19 cellular contexts compared by ENCODE assay signal in genomic region chr1:91779603-91780021, GRCh38.
DNase-seq lines count a peak whose midpoint lies in the region; ATAC-seq, FAIRE-seq and TF ChIP-seq lines count a peak whose summit lies in the region.
"Had no signal": no experiment of that assay in that cellular context is flagged by ENCODE, and none has a peak within 500 bp of the region (broad histone marks: within the 10 kb centered on the region; RNA-seq: fewer than 3 reads in every experiment).

No MANE protein-coding gene starts in this region.

- H4K91ac ChIP-seq in H1 (replicated peaks; ENCODE audit: insufficient read length, low read length) (peak overlapping the region; percentile 18), mesenchymal stem cell (ENCODE audit: low read length) (no peak overlapping the region)

- H3K23ac ChIP-seq in H1 (ENCODE audit: insufficient read length) (no peak overlapping the region), mesenchymal stem cell (ENCODE audit: low read length in 2 of 2) (no peak overlapping the region)

- no peaks in the 10 kb centered on the region for H3K79me2 ChIP-seq in H1 (ENCODE audit: control insufficient read depth in 1 of 2, insufficient read depth in 2 of 2, low read length in 2 of 2)

- intact Hi-C loops in vagina (cut with DNase I), result no loop called here

- no peak for TF ChIP-seq EP300 in H1 (IDR thresholded peaks at IDR 0.05; ENCODE audit: borderline replicate concordance in 1 of 2, low read depth in 2 of 2, low read length in 2 of 2)

- H3K4me2 ChIP-seq in H1 (ENCODE audit: insufficient read depth in 1 of 2, low read depth in 2 of 2, low read length in 2 of 2), result no peak overlapping the region
- no peak overlapping the region for H3K4me2 ChIP-seq in mesenchymal stem cell (ENCODE audit: low read length, poor library complexity, severe bottlenecking)

- H4K5ac ChIP-seq in H1 (ENCODE audit: insufficient read length, low read depth, low read length), result no peak overlapping the region

- H2AFZ ChIP-seq in H1 (ENCODE audit: low read length) (no peak overlapping the region), mesenchymal stem cell (ENCODE audit: low read depth, low read length) (no peak overlapping the region)

- H3K9me3 Mint-ChIP-seq in stimulated activated naive CD8-positive, alpha-beta T cell treated with anti-CD3 and anti-CD28 coated beads, Interleukin-15, amount 100 ng/mL, for 72 hours, result no peaks in the 10 kb centered on the region

- peak; percentile 65 for DNase-seq in NCI-H748 (lab: John Stamatoyannopoulos, UW; ENCODE audit: unreplicated experiment)
- no peak for DNase-seq in NCI-H748 treated with DMSO at 0.1 percent for 48 hours (lab: John Stamatoyannopoulos, UW)
- no peak for DNase-seq in H1 (ENCODE audit: low read depth in 1 of 2, low spot score in 2 of 2)
- no peak for DNase-seq in mesenchymal stem cell
- DNase-seq in vagina (ENCODE audit: extremely low spot score in 2 of 2), result peak in 1 of 2 donors; percentile 62
- no peak for DNase-seq in NCI-H1694 (lab: John Stamatoyannopoulos, UW)
- no peak for DNase-seq in stimulated activated naive CD8-positive, alpha-beta T cell treated with anti-CD3 and anti-CD28 coated beads, Interleukin-15, amount 100 ng/mL, for 72 hours
- no peak for DNase-seq in RPMI8226
- DNase-seq: 8988T; activated CD8-positive, alpha-beta T cell treated with anti-CD3 and anti-CD28 coated beads, Interleukin-2, amount 10 ng/mL, durations not matched to agents 7 days and 5 days; DMS 273 treated with DMSO at 0.1 percent for 48 hours; hippocampal formation; Karpas-422; left colon; mucosa of descending colon; NCI-H1105; occipital lobe had no signal

- no peak overlapping the region for H3K14ac ChIP-seq in H1 (ENCODE audit: insufficient read length)
- no peak overlapping the region for H3K14ac ChIP-seq in mesenchymal stem cell (ENCODE audit: low read length in 2 of 2)

- no peaks in the 10 kb centered on the region for H3K23me2 ChIP-seq in H1 (ENCODE audit: low read depth, low read length)

- no peak for TF ChIP-seq POLR2A in H1 (IDR thresholded peaks at IDR 0.05; ENCODE audit: control extremely low read depth in 1 of 2, low read depth in 2 of 2, low read length in 2 of 2)
- TF ChIP-seq POLR2A in vagina (IDR thresholded peaks at IDR 0.05), result no peak

- 0 out of 2 replicates have a peak overlapping the region, but pooled peaks have one; percentile 28 for H2BK12ac ChIP-seq in H1 (ENCODE audit: low read depth, low read length)
- no peak overlapping the region for H2BK12ac ChIP-seq in mesenchymal stem cell (ENCODE audit: low read length in 2 of 2)

- no peaks in the 10 kb centered on the region for H3K27me3 Mint-ChIP-seq in stimulated activated naive CD8-positive, alpha-beta T cell treated with anti-CD3 and anti-CD28 coated beads, Interleukin-15, amount 100 ng/mL, for 72 hours

- no peak overlapping the region for H3K56ac ChIP-seq in H1 (replicated peaks; ENCODE audit: insufficient read length, low read depth, low read length)

- no peak overlapping the region for H3K27ac Mint-ChIP-seq in stimulated activated naive CD8-positive, alpha-beta T cell treated with anti-CD3 and anti-CD28 coated beads, Interleukin-15, amount 100 ng/mL, for 72 hours
- H3K27ac Mint-ChIP-seq: activated CD8-positive, alpha-beta T cell treated with anti-CD3 and anti-CD28 coated beads, Interleukin-2, amount 10 ng/mL, durations not matched to agents 7 days and 5 days had no signal

- no peak overlapping the region for H2BK20ac ChIP-seq in H1 (ENCODE audit: low read length)

- H2AK5ac ChIP-seq in H1 (ENCODE audit: low read depth, low read length) (peak overlapping the region; percentile 17; the same call in 1 of the 2 replicates), mesenchymal stem cell (ENCODE audit: low read length, severe bottlenecking) (no peak overlapping the region)

- H3K79me1 ChIP-seq in H1 (ENCODE audit: low read depth, low read length), result peaks cover 3% of the 10 kb centered on the region; the same call in 1 of the 2 replicates
- peaks cover 6% of the 10 kb centered on the region for H3K79me1 ChIP-seq in mesenchymal stem cell (replicated peaks; ENCODE audit: low read length, poor library complexity, severe bottlenecking)

- H3K36me3 ChIP-seq in H1 (ENCODE audit: control insufficient read depth in 2 of 4, insufficient read depth in 4 of 4, low read length in 3 of 4) (no peaks in the 10 kb centered on the region), mesenchymal stem cell (ENCODE audit: control insufficient read depth in 1 of 2, insufficient read depth in 2 of 2, low read depth in 1 of 2, low read length in 2 of 2) (peaks cover 4 to 76% of the 10 kb centered on the region in 2 experiments), vagina (no peaks in the 10 kb centered on the region)
- H3K36me3 ChIP-seq: cardiac muscle cell, tibial nerve had no signal

- H3K27ac ChIP-seq in H1 (ENCODE audit: low read depth, low read length) (no peak overlapping the region), mesenchymal stem cell (ENCODE audit: low read length, poor library complexity, severe bottlenecking) (no peak overlapping the region), vagina (peak overlapping the region; percentile 86)
- H3K27ac ChIP-seq: cardiac muscle cell had no signal

- H3K4ac ChIP-seq in H1 (replicated peaks; ENCODE audit: insufficient read length, low read depth, low read length) (no peak overlapping the region), mesenchymal stem cell (ENCODE audit: low read depth in 1 of 2, low read length in 2 of 2) (peak overlapping the region in 1 of 2 experiments; percentile 24)

- no peak overlapping the region for H4K8ac ChIP-seq in H1 (ENCODE audit: extremely low read depth, insufficient read depth, low read length)
- no peak overlapping the region for H4K8ac ChIP-seq in mesenchymal stem cell (ENCODE audit: low read length)

- H2BK120ac ChIP-seq in H1 (replicated peaks; ENCODE audit: low read depth, low read length) (no peak overlapping the region), mesenchymal stem cell (ENCODE audit: low read depth, low read length) (no peak overlapping the region)

- H3K18ac ChIP-seq in H1 (ENCODE audit: extremely low read depth, low read length) (no peak overlapping the region), mesenchymal stem cell (ENCODE audit: low read depth in 1 of 2, low read length in 2 of 2) (peak overlapping the region; percentile 29 to 46)

- H2BK5ac ChIP-seq in H1 (ENCODE audit: low read depth, low read length), result peak overlapping the region; percentile 30; the same call in 1 of the 2 replicates
- no peak overlapping the region for H2BK5ac ChIP-seq in mesenchymal stem cell (ENCODE audit: low read depth, low read length, poor library complexity, severe bottlenecking)

- H3K4me1 Mint-ChIP-seq in stimulated activated naive CD8-positive, alpha-beta T cell treated with anti-CD3 and anti-CD28 coated beads, Interleukin-15, amount 100 ng/mL, for 72 hours, result no peaks in the 10 kb centered on the region

- no peak for FAIRE-seq in H1 (lab: Jason Lieb, UNC)

- no peaks in the 10 kb centered on the region for H4K20me1 ChIP-seq in H1 (replicated peaks in 1 of 2; ENCODE audit: control insufficient read depth in 1 of 2, insufficient read depth in 2 of 2, low read length in 2 of 2)

- CTCF ChIA-PET in H1 (lab: Charles Lee; ENCODE audit: partially characterized antibody), result no interaction called here

- POLR2A ChIA-PET in H1 (lab: Charles Lee; ENCODE audit: partially characterized antibody), result no interaction called here

- peaks cover 0 to 11% (median 3%) of the 10 kb centered on the region in 4 experiments; a peak in 4 of 7 replicates for H3K4me1 ChIP-seq in H1 (replicated peaks in 1 of 4; ENCODE audit: control insufficient read depth in 3 of 4, insufficient read depth in 4 of 4, low read length in 3 of 4)
- peaks cover 2% of the 10 kb centered on the region for H3K4me1 ChIP-seq in mesenchymal stem cell (ENCODE audit: control insufficient read depth, insufficient read depth, low read depth, low read length)
- peaks cover 96% of the 10 kb centered on the region for H3K4me1 ChIP-seq in vagina

- no peaks in the 10 kb centered on the region for H3K27me3 ChIP-seq in H1 (replicated peaks in 1 of 4; ENCODE audit: control insufficient read depth in 3 of 4, extremely low read depth in 1 of 4, insufficient read depth in 3 of 4, low read length in 3 of 4)
- H3K27me3 ChIP-seq in mesenchymal stem cell (ENCODE audit: control insufficient read depth in 1 of 2, insufficient read depth in 1 of 2, low read length in 2 of 2), result no peaks in the 10 kb centered on the region
- H3K27me3 ChIP-seq in vagina, result no peaks in the 10 kb centered on the region
- H3K27me3 ChIP-seq: cardiac muscle cell, tibial nerve had no signal

- no peak overlapping the region for H2BK15ac ChIP-seq in H1 (ENCODE audit: low read length)
- no peak overlapping the region for H2BK15ac ChIP-seq in mesenchymal stem cell (ENCODE audit: low read depth, poor library complexity, severe bottlenecking)

- no peak for TF ChIP-seq RAD21 in H1 (IDR thresholded peaks at IDR 0.05 in 1 of 2, conservative IDR thresholded peaks at IDR 0.05 in 1 of 2; ENCODE audit: low read depth in 2 of 2, low read length in 2 of 2)

- H3K4me3 ChIP-seq in H1 (ENCODE audit: extremely low read depth in 1 of 4, insufficient read depth in 2 of 4, low read depth in 3 of 4, low read length in 4 of 4) (no peak overlapping the region), mesenchymal stem cell (ENCODE audit: insufficient read depth in 1 of 2, low read depth in 1 of 2, low read length in 2 of 2) (no peak overlapping the region), vagina (no peak overlapping the region)
- H3K4me3 ChIP-seq: cardiac muscle cell, mucosa of descending colon, tibial nerve had no signal

- H3K9ac ChIP-seq in H1 (replicated peaks in 1 of 4; ENCODE audit: extremely low read depth in 1 of 4, low read depth in 3 of 4, low read length in 3 of 4), result no peak overlapping the region
- peak overlapping the region; percentile 45 for H3K9ac ChIP-seq in mesenchymal stem cell (ENCODE audit: low read length)

- 100% methylated on average over 2 of the region's 2 CpGs; no CpG with 5 or more reads in 1 of the 2 experiments for WGBS in H1 (ENCODE audit: extremely low coverage in 1 of 2, insufficient coverage in 1 of 2, insufficient read length in 1 of 2, insufficient replicate concordance in 2 of 2, low coverage in 1 of 2, low lambda C conversion rate in 2 of 2, missing lambda C conversion rate in 1 of 2), 2 experiments
- WGBS in mesenchymal stem cell, result 88% methylated on average over 2 of the region's 2 CpGs

- TF ChIP-seq CTCF in H1 (IDR thresholded peaks at IDR 0.05; ENCODE audit: control extremely low read depth in 1 of 3, insufficient read depth in 1 of 3, low read depth in 1 of 3, low read length in 3 of 3) (no peak), vagina (IDR thresholded peaks at IDR 0.05) (no peak)

- H3K9me3 ChIP-seq in H1 (ENCODE audit: insufficient read depth in 2 of 2, low read depth in 1 of 2, low read length in 1 of 2), result no peaks in the 10 kb centered on the region
- H3K9me3 ChIP-seq in mesenchymal stem cell (ENCODE audit: control insufficient read depth, low read length), result no peaks in the 10 kb centered on the region
- H3K9me3 ChIP-seq in vagina, result no peaks in the 10 kb centered on the region
- H3K9me3 ChIP-seq: mucosa of descending colon, tibial nerve had no signal

- H3K4me3 Mint-ChIP-seq in stimulated activated naive CD8-positive, alpha-beta T cell treated with anti-CD3 and anti-CD28 coated beads, Interleukin-15, amount 100 ng/mL, for 72 hours, result no peak overlapping the region
- H3K4me3 Mint-ChIP-seq: activated CD8-positive, alpha-beta T cell treated with anti-CD3 and anti-CD28 coated beads, Interleukin-2, amount 10 ng/mL, durations not matched to agents 7 days and 5 days had no signal

- ATAC-seq in stimulated activated naive CD8-positive, alpha-beta T cell treated with anti-CD3 and anti-CD28 coated beads, Interleukin-15, amount 100 ng/mL, for 72 hours, result no peak
- ATAC-seq: activated CD8-positive, alpha-beta T cell treated with anti-CD3 and anti-CD28 coated beads, Interleukin-2, amount 10 ng/mL, durations not matched to agents 7 days and 5 days; left colon; mucosa of descending colon had no signal
